Comparison of ENCODE assay signal across 2 cellular contexts in the genomic region with DNA sequence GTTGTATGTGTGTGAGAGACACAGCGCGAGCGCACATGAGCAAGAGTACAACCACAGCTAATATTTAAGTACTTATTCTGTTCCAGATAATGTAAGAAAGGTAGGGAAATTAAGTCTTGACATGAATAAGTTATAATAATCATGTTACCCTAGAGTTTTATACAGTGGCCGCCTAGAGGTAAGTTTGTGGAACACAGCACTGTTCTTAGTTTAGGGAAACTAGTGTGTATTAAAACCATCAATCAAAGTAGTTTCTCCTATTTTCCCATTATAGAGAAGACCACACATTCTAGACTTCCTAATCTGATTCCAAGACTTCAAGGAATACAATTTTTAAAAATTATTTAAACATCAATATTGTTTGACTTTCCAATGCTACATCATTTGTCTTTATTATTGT.
TF ChIP-seq lines count a peak whose summit lies in the region.

No MANE protein-coding gene starts in this region.

TF ChIP-seq in SK-N-SH, 30 proteins besides CTCF, POLR2A, EP300 and RAD21 (continued from another document):
- TF ChIP-seq, protein P1, sequence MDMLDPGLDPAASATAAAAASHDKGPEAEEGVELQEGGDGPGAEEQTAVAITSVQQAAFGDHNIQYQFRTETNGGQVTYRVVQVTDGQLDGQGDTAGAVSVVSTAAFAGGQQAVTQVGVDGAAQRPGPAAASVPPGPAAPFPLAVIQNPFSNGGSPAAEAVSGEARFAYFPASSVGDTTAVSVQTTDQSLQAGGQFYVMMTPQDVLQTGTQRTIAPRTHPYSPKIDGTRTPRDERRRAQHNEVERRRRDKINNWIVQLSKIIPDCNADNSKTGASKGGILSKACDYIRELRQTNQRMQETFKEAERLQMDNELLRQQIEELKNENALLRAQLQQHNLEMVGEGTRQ (IDR thresholded peaks at IDR 0.05; ENCODE audit: borderline replicate concordance, low read depth, low read length), result no peak
- TF ChIP-seq SIN3A (IDR thresholded peaks at IDR 0.05; ENCODE audit: borderline replicate concordance, low read depth, low read length) (no peak), EZH2phosphoT487 (IDR thresholded peaks at IDR 0.05; ENCODE audit: borderline replicate concordance, low read depth) (no peak), REST (IDR thresholded peaks at IDR 0.05; ENCODE audit: low read depth, low read length) (no peak)

TF ChIP-seq in SK-N-SH treated with all-trans-retinoic acid at 6 μM for 48 hours, 23 proteins besides CTCF, POLR2A, EP300 and RAD21 (continued from another document):
- TF ChIP-seq CREB5 (CRISPR knock-in tag; IDR thresholded peaks at IDR 0.05; ENCODE audit: low read depth) (no peak), ISL1 (CRISPR knock-in tag; IDR thresholded peaks at IDR 0.05) (no peak), CSDC2 (CRISPR knock-in tag; IDR thresholded peaks at IDR 0.05) (no peak), ZNF8 (CRISPR knock-in tag; IDR thresholded peaks at IDR 0.05) (no peak), ZFP3 (CRISPR knock-in tag; IDR thresholded peaks at IDR 0.05) (no peak), ESRRG (CRISPR knock-in tag; IDR thresholded peaks at IDR 0.05) (no peak), ZNF70 (CRISPR knock-in tag; IDR thresholded peaks at IDR 0.05) (no peak)
